27 cellular contexts compared by ENCODE assay signal in the genomic region with DNA sequence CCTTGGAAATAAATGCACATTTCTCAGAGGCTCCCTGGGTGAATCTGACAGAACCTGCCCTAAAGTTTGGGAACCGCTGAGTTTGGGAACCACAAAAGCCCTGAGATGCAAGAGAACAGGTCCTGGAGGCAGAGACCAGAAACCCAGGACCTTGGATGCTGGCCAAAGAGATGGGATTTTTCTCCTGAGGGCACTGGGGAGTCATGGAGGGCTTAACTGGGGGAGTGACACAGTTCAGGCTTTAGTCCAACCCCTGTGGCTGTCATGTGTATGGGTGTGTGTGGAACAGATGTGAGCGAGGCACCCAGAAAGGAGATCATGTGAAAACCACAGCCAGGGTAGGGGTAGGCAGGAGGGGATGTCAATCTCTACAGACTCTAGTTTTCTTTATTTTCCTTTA. TPM values are rescaled to one million over a fixed set of nuclear protein-coding genes. Genes with fewer than 3 reads are reported as not detected.
"Had no signal": no experiment of that assay in that cellular context is flagged by ENCODE, and none has a peak within 500 bp of the region (broad histone marks: within the 10 kb centered on the region; RNA-seq: fewer than 3 reads in every experiment).

No MANE protein-coding gene starts in this region.

- H3K27ac Mint-ChIP-seq: activated B cell treated with CpG ODN at 0.5 μM for 24 hours; activated CD4-positive, alpha-beta memory T cell treated with anti-CD3 and anti-CD28 coated beads, Interleukin-2, amount 10 ng/mL, durations not matched to agents 7 days and 5 days; activated CD8-positive, alpha-beta memory T cell treated with anti-CD3 and anti-CD28 coated beads, Interleukin-2, amount 10 ng/mL, durations not matched to agents 7 days and 5 days; activated naive CD8-positive, alpha-beta T cell treated with anti-CD3 and anti-CD28 coated beads, Interleukin-2, amount 10 ng/mL, durations not matched to agents 7 days and 5 days; activated T-helper 17 cell treated with anti-CD3 and anti-CD28 coated beads, Interleukin-2, amount 50 U/mL, for 72 hours; natural killer cell; T-cell had no signal

- H3K4me1 ChIP-seq: parathyroid adenoma had no signal

- H3K4me3 Mint-ChIP-seq: activated B cell treated with CpG ODN at 0.5 μM for 24 hours; activated CD4-positive, alpha-beta memory T cell treated with anti-CD3 and anti-CD28 coated beads, Interleukin-2, amount 10 ng/mL, durations not matched to agents 7 days and 5 days; activated CD8-positive, alpha-beta memory T cell treated with anti-CD3 and anti-CD28 coated beads, Interleukin-2, amount 10 ng/mL, durations not matched to agents 7 days and 5 days; activated naive CD8-positive, alpha-beta T cell treated with anti-CD3 and anti-CD28 coated beads, Interleukin-2, amount 10 ng/mL, durations not matched to agents 7 days and 5 days; activated T-helper 17 cell treated with anti-CD3 and anti-CD28 coated beads, Interleukin-2, amount 50 U/mL, for 72 hours; natural killer cell; T-cell had no signal

- H3K36me3 Mint-ChIP-seq: activated naive CD8-positive, alpha-beta T cell treated with anti-CD3 and anti-CD28 coated beads, Interleukin-2, amount 10 ng/mL, durations not matched to agents 7 days and 5 days; natural killer cell; T-cell had no signal

- H3K4me3 ChIP-seq: body of pancreas, sigmoid colon, spleen had no signal

- DNase-seq: activated B cell treated with CpG ODN at 0.5 μM for 24 hours; activated CD4-positive, alpha-beta memory T cell treated with anti-CD3 and anti-CD28 coated beads, Interleukin-2, amount 10 ng/mL, durations not matched to agents 7 days and 5 days; activated CD4-positive, alpha-beta T cell treated with anti-CD3 and anti-CD28 coated beads for 48 hours; activated CD8-positive, alpha-beta memory T cell treated with anti-CD3 and anti-CD28 coated beads, Interleukin-2, amount 10 ng/mL, durations not matched to agents 7 days and 5 days; activated naive CD4-positive, alpha-beta T cell treated with Interleukin-2 at 50 U/mL for 16 hours; activated naive CD8-positive, alpha-beta T cell treated with anti-CD3 and anti-CD28 coated beads, Interleukin-2, amount 10 ng/mL, durations not matched to agents 7 days and 5 days; activated T-cell treated with anti-CD3 and anti-CD28 coated beads, Interleukin-2, amount 50 U/mL, for 1 hour; body of pancreas; cortex of kidney; effector CD4-positive, alpha-beta T cell; left cardiac atrium; mesendoderm; natural killer cell; sigmoid colon; spleen; stimulated activated naive CD4-positive, alpha-beta T cell; T-cell; T-helper 9 cell had no signal

- H3K9me3 ChIP-seq: body of pancreas, neutrophil, sigmoid colon, spleen had no signal

- ATAC-seq: activated CD8-positive, alpha-beta memory T cell treated with anti-CD3 and anti-CD28 coated beads, Interleukin-2, amount 10 ng/mL, durations not matched to agents 7 days and 5 days; activated T-helper 17 cell treated with anti-CD3 and anti-CD28 coated beads, Interleukin-2, amount 50 U/mL, for 72 hours; body of pancreas; esophagus mucosa; left cardiac atrium; natural killer cell; T-cell had no signal

- H3K9me3 Mint-ChIP-seq: activated B cell treated with CpG ODN at 0.5 μM for 24 hours; activated CD4-positive, alpha-beta memory T cell treated with anti-CD3 and anti-CD28 coated beads, Interleukin-2, amount 10 ng/mL, durations not matched to agents 7 days and 5 days; activated naive CD8-positive, alpha-beta T cell treated with anti-CD3 and anti-CD28 coated beads, Interleukin-2, amount 10 ng/mL, durations not matched to agents 7 days and 5 days; activated T-helper 17 cell treated with anti-CD3 and anti-CD28 coated beads, Interleukin-2, amount 50 U/mL, for 72 hours; natural killer cell; T-cell had no signal

- H3K27ac ChIP-seq: neutrophil, parathyroid adenoma, sigmoid colon, spleen had no signal

RNA-seq across cellular contexts. Expression of a gene that starts 3.9 kb away (rescaled TPM):
- total RNA-seq: activated B cell treated with CpG ODN at 0.5 μM for 24 hours; activated CD4-positive, alpha-beta memory T cell treated with anti-CD3 and anti-CD28 coated beads, Interleukin-2, amount 10 ng/mL, durations not matched to agents 7 days and 5 days; activated CD8-positive, alpha-beta memory T cell treated with anti-CD3 and anti-CD28 coated beads, Interleukin-2, amount 10 ng/mL, durations not matched to agents 7 days and 5 days; activated naive CD8-positive, alpha-beta T cell treated with anti-CD3 and anti-CD28 coated beads, Interleukin-2, amount 10 ng/mL, durations not matched to agents 7 days and 5 days; activated T-helper 17 cell treated with anti-CD3 and anti-CD28 coated beads, Interleukin-2, amount 50 U/mL, for 72 hours; cardiac septum; glomerular endothelial cell; left cardiac atrium; natural killer cell had no signal

RNA-seq across cellular contexts. Expression of a gene that starts 11.2 kb away (rescaled TPM):
- total RNA-seq: activated B cell treated with CpG ODN at 0.5 μM for 24 hours; activated CD4-positive, alpha-beta memory T cell treated with anti-CD3 and anti-CD28 coated beads, Interleukin-2, amount 10 ng/mL, durations not matched to agents 7 days and 5 days; activated CD8-positive, alpha-beta memory T cell treated with anti-CD3 and anti-CD28 coated beads, Interleukin-2, amount 10 ng/mL, durations not matched to agents 7 days and 5 days; activated naive CD8-positive, alpha-beta T cell treated with anti-CD3 and anti-CD28 coated beads, Interleukin-2, amount 10 ng/mL, durations not matched to agents 7 days and 5 days; activated T-helper 17 cell treated with anti-CD3 and anti-CD28 coated beads, Interleukin-2, amount 50 U/mL, for 72 hours; cardiac septum; esophagus mucosa; glomerular endothelial cell; left cardiac atrium; lower leg skin; natural killer cell; sigmoid colon; spleen; ureter had no signal
- polyA plus RNA-seq: sigmoid colon, spleen, thymus had no signal

RNA-seq across cellular contexts. Expression of a gene that starts 52.0 kb away (rescaled TPM):
- total RNA-seq: activated B cell treated with CpG ODN at 0.5 μM for 24 hours; activated CD4-positive, alpha-beta memory T cell treated with anti-CD3 and anti-CD28 coated beads, Interleukin-2, amount 10 ng/mL, durations not matched to agents 7 days and 5 days; activated naive CD8-positive, alpha-beta T cell treated with anti-CD3 and anti-CD28 coated beads, Interleukin-2, amount 10 ng/mL, durations not matched to agents 7 days and 5 days; activated T-helper 17 cell treated with anti-CD3 and anti-CD28 coated beads, Interleukin-2, amount 50 U/mL, for 72 hours; body of pancreas; cardiac septum; esophagus mucosa; glomerular endothelial cell; left cardiac atrium; lower leg skin; natural killer cell; sigmoid colon; spleen; T-cell; ureter had no signal
- polyA plus RNA-seq: spleen had no signal

RNA-seq across cellular contexts. Expression of a gene that starts 55.8 kb away (rescaled TPM):
- total RNA-seq: activated B cell treated with CpG ODN at 0.5 μM for 24 hours; activated CD4-positive, alpha-beta memory T cell treated with anti-CD3 and anti-CD28 coated beads, Interleukin-2, amount 10 ng/mL, durations not matched to agents 7 days and 5 days; activated CD8-positive, alpha-beta memory T cell treated with anti-CD3 and anti-CD28 coated beads, Interleukin-2, amount 10 ng/mL, durations not matched to agents 7 days and 5 days; activated naive CD8-positive, alpha-beta T cell treated with anti-CD3 and anti-CD28 coated beads, Interleukin-2, amount 10 ng/mL, durations not matched to agents 7 days and 5 days; activated T-helper 17 cell treated with anti-CD3 and anti-CD28 coated beads, Interleukin-2, amount 50 U/mL, for 72 hours; body of pancreas; cardiac septum; esophagus mucosa; glomerular endothelial cell; left cardiac atrium; lower leg skin; natural killer cell; sigmoid colon; spleen; T-cell; ureter had no signal
- polyA plus RNA-seq: sigmoid colon, spleen had no signal
